9 cellular contexts compared by ENCODE assay signal in the genomic region with DNA sequence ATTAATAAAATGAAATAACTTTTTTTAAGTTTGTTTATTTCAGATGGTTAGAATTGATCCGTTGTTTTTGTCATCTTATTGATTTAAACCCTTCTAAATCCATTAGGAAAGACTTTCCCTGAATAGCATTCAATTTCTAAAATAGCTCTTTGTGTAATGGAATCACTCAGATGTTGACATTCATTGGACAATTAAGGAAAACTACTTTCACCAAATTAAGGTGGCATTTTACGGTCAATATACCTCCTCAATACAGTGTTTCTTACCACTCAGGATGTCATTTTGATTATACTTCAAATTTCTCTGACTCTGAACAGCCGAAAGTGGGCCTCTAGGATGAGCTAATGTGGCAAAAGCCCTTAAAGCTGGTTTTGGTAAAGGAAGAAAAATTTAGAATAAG. TPM values are rescaled to one million over a fixed set of nuclear protein-coding genes. Genes with fewer than 3 reads are reported as not detected.
DNase-seq lines count a peak whose midpoint lies in the region; ATAC-seq and TF ChIP-seq lines count a peak whose summit lies in the region.
"Had no signal": no experiment of that assay in that cellular context is flagged by ENCODE, and none has a peak within 500 bp of the region (broad histone marks: within the 10 kb centered on the region; RNA-seq: fewer than 3 reads in every experiment).

No MANE protein-coding gene starts in this region.

- no peak overlapping the region for H3K4me3 Mint-ChIP-seq in CD14-positive monocyte
- peak overlapping the region; percentile 88 to 99 (median 96) for H3K4me3 Mint-ChIP-seq in naive thymus-derived CD4-positive, alpha-beta T cell

- peak overlapping the region in 4 of 7 donors; percentile 48 to 98 (median 94) for H3K27ac Mint-ChIP-seq in CD14-positive monocyte
- peak overlapping the region in 8 of 9 donors; percentile 58 to 95 (median 83) for H3K27ac Mint-ChIP-seq in naive thymus-derived CD4-positive, alpha-beta T cell

- intact Hi-C loops in CD14-positive monocyte (cut with micrococcal nuclease): no loop called here
- intact Hi-C loops in naive thymus-derived CD4-positive, alpha-beta T cell (cut with micrococcal nuclease): loop anchor here in 1 of 2 donors (10.0 kb wide), 1 partner anchor 1785 kb away; no protein-coding TSS in a partner anchor
- intact Hi-C loops in uterus (cut with DNase I; ENCODE audit: low total_unique reads): no loop called here

- no peak for ATAC-seq in naive thymus-derived CD4-positive, alpha-beta T cell
- ATAC-seq in HG02973 (IDR thresholded peaks at IDR 0.05; ENCODE audit: unreplicated experiment) (no peak), HG02763 (IDR thresholded peaks at IDR 0.05; ENCODE audit: unreplicated experiment) (no peak)

- H3K27me3 Mint-ChIP-seq in CD14-positive monocyte (ENCODE audit: low read depth in 3 of 3): no peaks in the 10 kb centered on the region
- peaks cover 0 to 2% (median 0%) of the 10 kb centered on the region in 5 donors for H3K27me3 Mint-ChIP-seq in naive thymus-derived CD4-positive, alpha-beta T cell

- peaks cover 22 to 34% of the 10 kb centered on the region in 2 donors for H3K36me3 Mint-ChIP-seq in CD14-positive monocyte
- peaks cover 0 to 28% (median 7%) of the 10 kb centered on the region in 5 donors for H3K36me3 Mint-ChIP-seq in naive thymus-derived CD4-positive, alpha-beta T cell

- no peaks in the 10 kb centered on the region for H3K9me3 ChIP-seq in naive thymus-derived CD4-positive, alpha-beta T cell (ENCODE audit: control insufficient read depth in 2 of 3, low read length in 3 of 3)
- no peaks in the 10 kb centered on the region for H3K9me3 ChIP-seq in uterus

- DNase-seq in CD14-positive monocyte (ENCODE audit: low spot score) (no peak), LNCaP clone FGC (ENCODE audit: low read depth) (no peak), cardiac fibroblast (ENCODE audit: low read depth in 2 of 2) (no peak), uterus (no peak), globus pallidus (ENCODE audit: low spot score) (no peak)
- DNase-seq in naive thymus-derived CD4-positive, alpha-beta T cell: no peak
- DNase-seq: hypothalamus had no signal

- H3K4me1 Mint-ChIP-seq in CD14-positive monocyte: peaks cover 45% of the 10 kb centered on the region
- H3K4me1 Mint-ChIP-seq in naive thymus-derived CD4-positive, alpha-beta T cell: peaks cover 28 to 65% (median 54%) of the 10 kb centered on the region in 7 donors

- CTCF ChIA-PET in naive thymus-derived CD4-positive, alpha-beta T cell (lab: Charles Lee): interaction anchor here (0.5 to 0.6 kb wide), 2 partner anchors 10 to 1577 kb away, joined by 6 to 9 read pairs; a partner anchor contains a TSS

- H3K4me3 ChIP-seq in LNCaP clone FGC (ENCODE audit: low read depth, low read length): peak overlapping the region; percentile 73; the same call in 1 of the 2 replicates
- H3K4me3 ChIP-seq in cardiac fibroblast (replicated peaks in 1 of 2; ENCODE audit: low read depth in 2 of 2, low read length in 2 of 2): peak overlapping the region; percentile 93 to 97
- peak overlapping the region; percentile 94 for H3K4me3 ChIP-seq in naive thymus-derived CD4-positive, alpha-beta T cell (ENCODE audit: low read length)
- no peak overlapping the region for H3K4me3 ChIP-seq in uterus

- no peaks in the 10 kb centered on the region for H3K27me3 ChIP-seq in naive thymus-derived CD4-positive, alpha-beta T cell (ENCODE audit: control insufficient read depth in 2 of 2, insufficient read depth in 2 of 2, low read length in 2 of 2)
- no peaks in the 10 kb centered on the region for H3K27me3 ChIP-seq in uterus

- peaks cover 0 to 25% (median 15%) of the 10 kb centered on the region in 3 experiments for H3K36me3 ChIP-seq in naive thymus-derived CD4-positive, alpha-beta T cell (ENCODE audit: control insufficient read depth in 2 of 3, insufficient read depth in 3 of 3, low read length in 3 of 3)
- H3K36me3 ChIP-seq in uterus: no peaks in the 10 kb centered on the region

- H3K4me1 ChIP-seq in naive thymus-derived CD4-positive, alpha-beta T cell (ENCODE audit: control insufficient read depth in 2 of 2, insufficient read depth in 2 of 2, low read length in 2 of 2): peaks cover 21 to 25% of the 10 kb centered on the region in 2 donors
- no peaks in the 10 kb centered on the region for H3K4me1 ChIP-seq in uterus

- TF ChIP-seq CTCF in CD14-positive monocyte (IDR thresholded peaks at IDR 0.05) (no peak), LNCaP clone FGC (IDR thresholded peaks at IDR 0.05; ENCODE audit: control insufficient read depth, extremely low read depth, insufficient read depth) (no peak), cardiac fibroblast (IDR thresholded peaks at IDR 0.05; ENCODE audit: low read depth, low read length) (no peak), uterus (IDR thresholded peaks at IDR 0.05) (no peak)

- POLR2A ChIA-PET in naive thymus-derived CD4-positive, alpha-beta T cell (lab: Charles Lee): interaction anchor here (1.0 to 6.5 kb wide), 4 partner anchors 9 to 268 kb away, joined by 3 to 130 read pairs (median 3); a partner anchor contains a TSS

- no peak for TF ChIP-seq POLR2A in uterus (IDR thresholded peaks at IDR 0.05)

- peaks cover 0 to 2% (median 0%) of the 10 kb centered on the region in 7 donors for H3K9me3 Mint-ChIP-seq in CD14-positive monocyte
- peaks cover 0 to 4% (median 0%) of the 10 kb centered on the region in 11 donors for H3K9me3 Mint-ChIP-seq in naive thymus-derived CD4-positive, alpha-beta T cell

- no peak overlapping the region for H3K27ac ChIP-seq in naive thymus-derived CD4-positive, alpha-beta T cell (ENCODE audit: low read depth, low read length)
- H3K27ac ChIP-seq in uterus: no peak overlapping the region

RNA-seq across cellular contexts. Expression of a gene that starts 1.8 kb away (rescaled TPM):
- polyA plus RNA-seq in CD14-positive monocyte: 100 to 1,000 TPM; 142 to 158 TPM
- 100 to 1,000 TPM in 2 of 5 experiments, 10 to 100 TPM in 3; 82.9 to 208 (median 94.4) TPM for total RNA-seq in naive thymus-derived CD4-positive, alpha-beta T cell
- polyA plus RNA-seq in naive thymus-derived CD4-positive, alpha-beta T cell: 100 to 1,000 TPM; 174 to 182 TPM
- 100 to 1,000 TPM in 2 of 4 donors, 10 to 100 TPM in 2; 68.7 to 337 (median 107) TPM for total RNA-seq in uterus

RNA-seq across cellular contexts. Expression of a gene that starts 9.4 kb away (rescaled TPM):
- polyA plus RNA-seq in CD14-positive monocyte: 1,000 to 10,000 TPM; 1,209 to 1,397 TPM
- 1,000 to 10,000 TPM; 2,060 to 3,897 (median 3,815) TPM for total RNA-seq in naive thymus-derived CD4-positive, alpha-beta T cell
- polyA plus RNA-seq in naive thymus-derived CD4-positive, alpha-beta T cell: 1,000 to 10,000 TPM; 4,571 to 5,300 TPM
- 1,000 to 10,000 TPM; 2,145 to 6,532 (median 4,433) TPM for total RNA-seq in uterus

Comparison
In these comparisons a context has a peak if more than half of its experiments do, and no peak if none do; other contexts are left out.
1. H3K4me3 Mint-ChIP-seq: peak in naive thymus-derived CD4-positive, alpha-beta T cell (10 of 10); none in CD14-positive monocyte (0 of 2).
2. H3K4me3 ChIP-seq: peak in LNCaP clone FGC (single experiment), cardiac fibroblast (2 of 2) and naive thymus-derived CD4-positive, alpha-beta T cell (single experiment); none in uterus (0 of 2).